In the genomic region with DNA sequence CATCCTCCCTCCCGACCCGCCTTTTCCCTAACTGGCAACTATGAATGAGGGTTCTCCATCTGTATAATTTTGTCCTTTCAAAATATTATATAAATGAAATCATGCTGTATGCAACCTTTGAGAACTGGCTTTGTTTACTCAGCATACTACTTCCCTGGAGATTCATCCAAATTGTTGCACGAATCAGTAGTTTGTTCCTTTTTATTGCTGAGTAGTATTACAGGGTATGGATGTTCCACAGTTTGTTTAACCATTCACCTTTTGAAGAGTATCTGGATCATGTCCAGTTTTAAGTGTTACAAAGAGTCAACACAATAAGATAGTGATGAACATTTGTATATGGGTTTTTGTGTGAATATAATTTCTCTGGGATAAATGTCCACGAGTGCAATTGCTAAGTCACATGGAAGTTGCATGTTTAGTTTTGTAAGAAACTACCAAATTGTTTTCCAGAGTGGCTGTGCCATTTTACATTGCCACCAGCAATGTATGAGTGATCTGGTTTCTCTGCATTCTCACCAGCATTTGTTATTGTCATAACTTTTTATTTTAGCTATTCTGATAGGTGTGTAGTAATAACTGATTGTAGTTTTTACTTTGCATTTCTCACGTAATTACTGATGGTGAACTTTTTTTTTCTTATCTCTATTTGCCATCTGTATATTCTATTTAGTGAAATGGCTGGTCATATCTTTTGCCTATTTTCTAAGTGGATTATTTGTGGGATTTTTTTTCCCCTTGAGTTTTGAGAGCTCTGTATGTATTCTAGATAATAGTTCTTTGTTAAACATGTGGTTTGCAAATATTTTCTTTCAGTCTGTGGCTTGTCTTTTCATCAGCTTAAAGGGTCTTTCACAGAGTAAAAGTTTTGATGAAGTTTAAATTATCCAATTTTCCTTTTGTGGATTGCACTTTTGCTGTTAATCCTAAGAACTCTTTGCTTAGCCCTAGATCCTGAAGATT, we compare ENCODE assay signal across 16 cellular contexts.
"Had no signal": no experiment of that assay in that cellular context is flagged by ENCODE, and none has a peak within 500 bp of the region (broad histone marks: within the 10 kb centered on the region; RNA-seq: fewer than 3 reads in every experiment).

No MANE protein-coding gene starts in this region.

- H3K9me3 ChIP-seq: vagina had no signal

- ATAC-seq: activated CD4-positive, alpha-beta T cell treated with anti-CD3 and anti-CD28 coated beads for 36 hours; activated T-cell treated with anti-CD3 and anti-CD28 coated beads, Interleukin-2, amount 50 U/mL, for 72 hours; stimulated activated effector memory CD8-positive, alpha-beta T cell treated with anti-CD3 and anti-CD28 coated beads, Interleukin-12 subunit alpha, Interleukin-12 subunit beta, amount 100 ng/mL, for 72 hours had no signal

- H3K36me3 ChIP-seq: tibial nerve, vagina, WERI-Rb-1 had no signal

- H3K27me3 ChIP-seq: tibial nerve, vagina had no signal

- H3K27ac ChIP-seq: tibial nerve, vagina, WERI-Rb-1 had no signal

- H3K4me3 ChIP-seq: lung, tibial nerve, vagina had no signal

- DNase-seq: activated CD4-positive, alpha-beta memory T cell treated with anti-CD3 and anti-CD28 coated beads, Interleukin-2, amount 10 ng/mL, durations not matched to agents 7 days and 5 days; activated CD4-positive, alpha-beta T cell treated with anti-CD3 and anti-CD28 coated beads for 36 hours; activated gamma-delta T cell treated with Interleukin-2 at 50 U/mL for 16 hours; activated naive CD8-positive, alpha-beta T cell treated with anti-CD3 and anti-CD28 coated beads for 36 hours; activated T-cell treated with anti-CD3 and anti-CD28 coated beads, Interleukin-2, amount 50 U/mL, for 72 hours; cerebellar nuclear complex; glutamatergic neuron; immature natural killer cell; midbrain; posterior cingulate gyrus; small intestine; WERI-Rb-1 had no signal
